Comparison of ENCODE assay signal across 26 cellular contexts in the genomic region with DNA sequence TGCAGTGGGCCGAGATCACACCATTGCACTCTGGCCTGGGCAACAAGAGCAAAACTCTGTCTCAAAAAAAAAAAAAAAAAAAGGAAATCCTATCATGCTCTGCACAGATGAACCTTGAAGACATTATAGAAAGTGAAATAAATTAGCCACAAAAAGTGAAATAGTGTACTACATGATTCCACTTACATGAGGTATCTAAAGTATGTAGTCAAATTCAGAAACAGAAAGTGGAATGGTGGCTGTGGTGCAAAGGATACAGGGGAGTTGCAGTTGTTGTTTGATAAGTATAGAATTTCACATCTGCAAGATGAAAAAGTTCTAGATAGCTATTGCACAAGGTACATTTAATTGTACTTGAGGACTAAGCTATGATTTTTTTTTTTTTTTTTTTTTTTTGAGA.
"Had no signal": no experiment of that assay in that cellular context is flagged by ENCODE, and none has a peak within 500 bp of the region (broad histone marks: within the 10 kb centered on the region; RNA-seq: fewer than 3 reads in every experiment).

No MANE protein-coding gene starts in this region.

- H3K4me1 ChIP-seq: colonic mucosa, SJCRH30 had no signal

- H3K27ac Mint-ChIP-seq: activated CD4-positive, alpha-beta T cell treated with anti-CD3 and anti-CD28 coated beads, Interleukin-2, amount 10 ng/mL, durations not matched to agents 24 days and 14 days; activated CD8-positive, alpha-beta T cell treated with anti-CD3 and anti-CD28 coated beads for 36 hours; activated naive CD8-positive, alpha-beta T cell treated with anti-CD3 and anti-CD28 coated beads for 36 hours; activated T-cell treated with anti-CD3 and anti-CD28 coated beads, Interleukin-2, amount 50 U/mL, for 72 hours; activated T-helper 17 cell treated with anti-CD3 and anti-CD28 coated beads, Interleukin-2, amount 50 U/mL, for 72 hours had no signal

- H3K9me3 Mint-ChIP-seq: activated CD8-positive, alpha-beta T cell treated with anti-CD3 and anti-CD28 coated beads for 36 hours; activated T-helper 17 cell treated with anti-CD3 and anti-CD28 coated beads, Interleukin-2, amount 50 U/mL, for 72 hours; central memory CD8-positive, alpha-beta T cell had no signal

- H3K4me1 Mint-ChIP-seq: central memory CD8-positive, alpha-beta T cell had no signal

- H3K27me3 ChIP-seq: ascending aorta, cardiac muscle cell, colonic mucosa, SJCRH30 had no signal

- ATAC-seq: activated CD8-positive, alpha-beta T cell treated with anti-CD3 and anti-CD28 coated beads for 36 hours; activated T-cell treated with anti-CD3 and anti-CD28 coated beads, Interleukin-2, amount 50 U/mL, for 72 hours; activated T-helper 17 cell treated with anti-CD3 and anti-CD28 coated beads, Interleukin-2, amount 50 U/mL, for 72 hours; Panc1 had no signal

- DNase-seq: activated CD4-positive, alpha-beta T cell treated with anti-CD3 and anti-CD28 coated beads, Interleukin-2, amount 10 ng/mL, durations not matched to agents 24 days and 14 days; activated CD4-positive, alpha-beta T cell treated with anti-CD3 and anti-CD28 coated beads, Interleukin-2, amount 50 U/mL, for 4 hours; activated CD8-positive, alpha-beta T cell treated with anti-CD3 and anti-CD28 coated beads for 36 hours; activated effector memory CD4-positive, alpha-beta T cell treated with anti-CD3 and anti-CD28 coated beads, Interleukin-2, amount 50 U/mL, for 16 hours; activated naive CD4-positive, alpha-beta T cell; activated naive CD4-positive, alpha-beta T cell treated with anti-CD3 and anti-CD28 coated beads, Interleukin-2, amount 50 U/mL, for 16 hours; activated naive CD8-positive, alpha-beta T cell treated with anti-CD3 and anti-CD28 coated beads for 36 hours; activated T-cell treated with anti-CD3 and anti-CD28 coated beads, Interleukin-2, amount 50 U/mL, for 1 hour; activated T-cell treated with anti-CD3 and anti-CD28 coated beads, Interleukin-2, amount 50 U/mL, for 72 hours; amygdala; colonic mucosa; NCI-H1092; NCI-H1436 treated with DMSO at 0.1 percent for 48 hours; NCI-H1694 treated with DMSO at 0.1 percent for 48 hours; NCI-H2029; NCI-H345; NCI-H524 treated with DMSO at 0.1 percent for 48 hours; SHP77; SJCRH30; T1000 had no signal

- H3K4me3 Mint-ChIP-seq: activated CD4-positive, alpha-beta T cell treated with anti-CD3 and anti-CD28 coated beads, Interleukin-2, amount 10 ng/mL, durations not matched to agents 24 days and 14 days; activated CD8-positive, alpha-beta T cell treated with anti-CD3 and anti-CD28 coated beads for 36 hours; activated naive CD8-positive, alpha-beta T cell treated with anti-CD3 and anti-CD28 coated beads for 36 hours; activated T-cell treated with anti-CD3 and anti-CD28 coated beads, Interleukin-2, amount 50 U/mL, for 72 hours; activated T-helper 17 cell treated with anti-CD3 and anti-CD28 coated beads, Interleukin-2, amount 50 U/mL, for 72 hours; central memory CD8-positive, alpha-beta T cell had no signal

- H3K36me3 ChIP-seq: ascending aorta, colonic mucosa had no signal

- H3K27ac ChIP-seq: ascending aorta, cardiac muscle cell, colonic mucosa, SJCRH30, SK-N-MC had no signal

- H3K4me3 ChIP-seq: ascending aorta, cardiac muscle cell, colonic mucosa, SJCRH30, SK-N-MC had no signal

- H3K9me3 ChIP-seq: ascending aorta, colonic mucosa, SJCRH30 had no signal

- H3K27me3 Mint-ChIP-seq: activated CD4-positive, alpha-beta T cell treated with anti-CD3 and anti-CD28 coated beads, Interleukin-2, amount 10 ng/mL, durations not matched to agents 24 days and 14 days; activated CD8-positive, alpha-beta T cell treated with anti-CD3 and anti-CD28 coated beads for 36 hours; activated naive CD8-positive, alpha-beta T cell treated with anti-CD3 and anti-CD28 coated beads for 36 hours; activated T-helper 17 cell treated with anti-CD3 and anti-CD28 coated beads, Interleukin-2, amount 50 U/mL, for 72 hours; central memory CD8-positive, alpha-beta T cell had no signal
